Comparison of ENCODE assay signal across 11 cellular contexts in genomic region chr2:113158884-113159553, GRCh38. TPM values are rescaled to one million over a fixed set of nuclear protein-coding genes. Genes with fewer than 3 reads are reported as not detected.
DNase-seq lines count a peak whose midpoint lies in the region; ATAC-seq, FAIRE-seq and TF ChIP-seq lines count a peak whose summit lies in the region.
"Had no signal": no experiment of that assay in that cellular context is flagged by ENCODE, and none has a peak within 500 bp of the region (broad histone marks: within the 10 kb centered on the region; RNA-seq: fewer than 3 reads in every experiment).

No MANE protein-coding gene starts in this region.

- TF ChIP-seq CTCF in D721Med (IDR thresholded peaks at IDR 0.05; ENCODE audit: insufficient read depth, missing control alignments) (no peak), PC-3 (conservative IDR thresholded peaks at IDR 0.05; ENCODE audit: low read depth, low read length) (no peak), omental fat pad (IDR thresholded peaks at IDR 0.05) (no peak)

- H3K36me3 ChIP-seq in PC-3 (ENCODE audit: low read depth, low read length), result no peaks in the 10 kb centered on the region

- no peak overlapping the region for H2AFZ ChIP-seq in PC-3 (ENCODE audit: low read length)

- CTCF ChIA-PET in PC-3 (lab: Charles Lee), result interaction anchor here (1.6 kb wide), 1 partner anchor 21 kb away, joined by 16 read pairs; no protein-coding TSS in a partner anchor

- intact Hi-C loops in PC-3 (cut with micrococcal nuclease) (loop anchor here (1.0 to 5.0 kb wide), 3 partner anchors 40 to 733 kb away; partner anchors contain the start of gene ACTR3), posterior vena cava (cut with DNase I) (no loop called here)

- DNase-seq in D721Med (ENCODE audit: insufficient read length, low spot score), result peak; percentile 43
- DNase-seq in PC-3, result peak; percentile 62
- peak; percentile 40 for DNase-seq in ecto neural progenitor cell (ENCODE audit: low spot score)
- DNase-seq in posterior vena cava (ENCODE audit: low spot score), result peak; percentile 67
- no peak for DNase-seq in omental fat pad (ENCODE audit: low spot score)
- no peak for DNase-seq in DMS153 (lab: John Stamatoyannopoulos, UW)
- DNase-seq: caudate nucleus, nephron progenitor cell had no signal

- H3F3A ChIP-seq in PC-3 (ENCODE audit: low read length, unreplicated experiment), result no peaks in the 10 kb centered on the region

- H3K27me3 ChIP-seq in PC-3 (ENCODE audit: low read length), result no peaks in the 10 kb centered on the region

- POLR2A ChIA-PET in PC-3 (lab: Charles Lee; ENCODE audit: unreplicated experiment), result no interaction called here

- peaks cover 30% of the 10 kb centered on the region for H3K79me2 ChIP-seq in PC-3 (ENCODE audit: low read length)

- peak overlapping the region; percentile 66 for H3K9ac ChIP-seq in PC-3 (ENCODE audit: low read length)

- peak; percentile 21 for ATAC-seq in PC-3
- no peak for ATAC-seq in omental fat pad (ENCODE audit: low FRiP score)
- no peak for ATAC-seq in HG02759 (IDR thresholded peaks at IDR 0.05; ENCODE audit: unreplicated experiment)
- no peak for ATAC-seq in GM18870 (IDR thresholded peaks at IDR 0.05; ENCODE audit: unreplicated experiment)

- no TSS peak for BruUV-seq in PC-3 (replicated peaks; lab: Mats Ljungman, UMichigan)

- H3K27ac ChIP-seq in PC-3 (ENCODE audit: low read length), result peak overlapping the region; percentile 90

- no peaks in the 10 kb centered on the region for H3K9me3 ChIP-seq in PC-3 (ENCODE audit: low read length)

- no peaks in the 10 kb centered on the region for H4K20me1 ChIP-seq in PC-3 (ENCODE audit: low read length)

- H3K4me1 ChIP-seq in PC-3 (ENCODE audit: insufficient read depth, low read length), result peaks cover 30% of the 10 kb centered on the region

- peak overlapping the region; percentile 83 for H3K4me3 ChIP-seq in PC-3 (ENCODE audit: low read length)

- FAIRE-seq in D721Med (lab: Jason Lieb, UNC), result peak; percentile 77
- FAIRE-seq: RCC 7860 had no signal

- H3K4me2 ChIP-seq in PC-3 (ENCODE audit: low read length), result peak overlapping the region; percentile 99

- no peaks in the 10 kb centered on the region for H3K9me2 ChIP-seq in PC-3 (replicated peaks; ENCODE audit: low read length)

RNA-seq across cellular contexts. Expression of gene PSD4, which starts 14.8 kb away (rescaled TPM):
- total RNA-seq in PC-3 (2014; rRNA removed) (46.6 and 60.3 TPM in 2 replicates), posterior vena cava (10 to 100 TPM in 1 of 2 donors, 1 to 10 TPM in 1; 5.8 to 10.5 TPM), omental fat pad (10 to 100 TPM in 3 of 4 donors, 1 to 10 TPM in 1; 6.3 to 27.6 (median 13.1) TPM)

RNA-seq across cellular contexts. Expression of gene IL1RN, which starts 31.6 kb away (rescaled TPM):
- total RNA-seq in PC-3 (2014; rRNA removed), result 1.3 and 8.2 TPM in 2 replicates
- 1 to 10 TPM; 1.7 to 3.0 TPM for total RNA-seq in posterior vena cava
- total RNA-seq in omental fat pad, result 100 to 1,000 TPM in 1 of 4 donors, 1 to 10 TPM in 3; 4.8 to 114 (median 7.1) TPM

Comparison
In these comparisons a context has a peak if more than half of its experiments do, and no peak if none do; other contexts are left out.
1. DNase-seq: peak in D721Med (single experiment), PC-3 (single experiment), ecto neural progenitor cell (single experiment) and posterior vena cava (single experiment); none in omental fat pad (single experiment) and DMS153 (single experiment).